ENCODE assay signal across 11 cellular contexts in the genomic region with DNA sequence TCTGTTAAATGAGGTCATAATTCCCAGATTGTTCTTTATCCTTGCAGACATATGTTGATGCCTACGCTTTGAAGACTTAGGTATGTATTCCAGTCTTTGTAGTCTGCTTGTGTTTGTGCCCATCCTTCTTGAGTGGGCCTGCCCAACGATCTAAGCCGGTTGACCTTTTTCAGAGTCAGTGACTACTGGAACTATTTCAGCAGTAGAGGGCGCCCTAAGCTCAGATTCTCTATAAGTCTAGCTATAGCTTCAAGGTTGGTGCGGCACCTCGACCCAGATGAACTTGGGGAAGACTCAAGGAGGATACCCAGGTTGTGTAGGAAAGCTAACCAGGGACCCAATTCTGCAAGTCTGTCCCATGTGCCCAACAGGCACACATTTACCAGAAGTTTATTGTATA.
DNase-seq lines count a peak whose midpoint lies in the region; ATAC-seq, FAIRE-seq and TF ChIP-seq lines count a peak whose summit lies in the region.
"Had no signal": no experiment of that assay in that cellular context is flagged by ENCODE, and none has a peak within 500 bp of the region (broad histone marks: within the 10 kb centered on the region; RNA-seq: fewer than 3 reads in every experiment).

No MANE protein-coding gene starts in this region.

- no peak overlapping the region for H3T11ph ChIP-seq in H9 (ENCODE audit: low read length)

- no peak for ATAC-seq in Panc1
- ATAC-seq in CD8-positive, alpha-beta T cell: no peak
- ATAC-seq: activated CD4-positive, CD25-positive, alpha-beta regulatory T cell treated with anti-CD3 and anti-CD28 coated beads, Interleukin-2, amount 50 U/mL, for 24 hours had no signal

- no peak overlapping the region for H3K14ac ChIP-seq in H9 (ENCODE audit: insufficient read depth, low read length)

- H3K27ac ChIP-seq in H9 (ENCODE audit: insufficient read length, low read depth, low read length) (no peak overlapping the region), Panc1 (ENCODE audit: low read length) (no peak overlapping the region)
- no peak overlapping the region for H3K27ac ChIP-seq in CD8-positive, alpha-beta T cell (ENCODE audit: low read depth, low read length)

- no peak overlapping the region for H3K4me3 Mint-ChIP-seq in H9
- no peak overlapping the region for H3K4me3 Mint-ChIP-seq in CD8-positive, alpha-beta T cell
- H3K4me3 Mint-ChIP-seq: brain; stimulated activated naive CD8-positive, alpha-beta T cell treated with anti-CD3 and anti-CD28 coated beads, Interleukin-15, Interleukin-2, amounts not matched to agents 100 ng/mL and 50 ng/mL, for 24 hours had no signal

- no peak overlapping the region for H2BK15ac ChIP-seq in H9 (ENCODE audit: low read depth, low read length)

- H3K79me1 ChIP-seq in H9 (ENCODE audit: insufficient read depth, low read depth, low read length, poor library complexity, severe bottlenecking): no peaks in the 10 kb centered on the region

- intact Hi-C loops in Panc1 (cut with micrococcal nuclease; ENCODE audit: unreplicated experiment): loop anchor here (10.0 kb wide), 1 partner anchor 158 kb away; no protein-coding TSS in a partner anchor
- intact Hi-C loops in cardiac septum (cut with DNase I): no loop called here
- intact Hi-C loops in CD8-positive, alpha-beta T cell (cut with DNase I, micrococcal nuclease): no loop called here

- no peak overlapping the region for H2BK5ac ChIP-seq in H9 (ENCODE audit: insufficient read length, low read length)

- no peak overlapping the region for H3K4me3 ChIP-seq in Panc1 (ENCODE audit: low read depth in 2 of 2, low read length in 2 of 2)
- no peak overlapping the region for H3K4me3 ChIP-seq in CD8-positive, alpha-beta T cell (ENCODE audit: low read depth, low read length)

- H4K5ac ChIP-seq in H9 (ENCODE audit: insufficient read length, low read depth, low read length): no peak overlapping the region

- H3K23me2 ChIP-seq in H9 (ENCODE audit: insufficient read length, low read depth, low read length, poor library complexity, severe bottlenecking): no peaks in the 10 kb centered on the region

- in situ Hi-C loops in Panc1 (cut with HindIII; ENCODE audit: low pct_unique_long_range_greater_than_20kb, low sequenced_read_pairs): no loop called here

- no peak overlapping the region for H4K8ac ChIP-seq in H9 (replicated peaks; ENCODE audit: insufficient read length, low read depth, low read length)

- DNase-seq in D721Med (ENCODE audit: insufficient read length, low spot score) (no peak), H9 (peak; percentile 76), Panc1 (ENCODE audit: low read depth, low spot score) (no peak), islet precursor cell (peak; percentile 72), cardiac septum (ENCODE audit: low spot score) (no peak), SK-N-DZ (ENCODE audit: low spot score) (no peak)
- DNase-seq in CD8-positive, alpha-beta T cell: no peak
- DNase-seq: NCI-H187 had no signal

- peaks cover 2% of the 10 kb centered on the region; the same call in 1 of the 2 replicates for H3K27me3 Mint-ChIP-seq in H9 (ENCODE audit: low read depth)
- no peaks in the 10 kb centered on the region for H3K27me3 Mint-ChIP-seq in CD8-positive, alpha-beta T cell (ENCODE audit: low read depth)

- no peak for FAIRE-seq in D721Med (lab: Jason Lieb, UNC)

- H2BK12ac ChIP-seq in H9 (ENCODE audit: insufficient read length, low read depth, low read length): no peak overlapping the region

- peaks cover 0 to 6% (median 2%) of the 10 kb centered on the region in 3 experiments; a peak in 4 of 7 replicates for H3K36me3 Mint-ChIP-seq in H9 (ENCODE audit: insufficient read depth in 1 of 3, low read depth in 3 of 3)
- no peaks in the 10 kb centered on the region for H3K36me3 Mint-ChIP-seq in CD8-positive, alpha-beta T cell
- H3K36me3 Mint-ChIP-seq: brain had no signal

- TF ChIP-seq CTCF in D721Med (IDR thresholded peaks at IDR 0.05; ENCODE audit: insufficient read depth, missing control alignments): peak; percentile 33
- TF ChIP-seq CTCF in H9 (conservative IDR thresholded peaks at IDR 0.05): peak; percentile 82
- TF ChIP-seq CTCF in Panc1 (IDR thresholded peaks at IDR 0.05): peak; percentile 39
- no peak for TF ChIP-seq CTCF in CD8-positive, alpha-beta T cell (IDR thresholded peaks at IDR 0.05)

- H2AFZ ChIP-seq in H9 (ENCODE audit: low read length): no peak overlapping the region

- H2BK120ac ChIP-seq in H9 (ENCODE audit: low read depth, low read length, poor library complexity, severe bottlenecking): no peak overlapping the region

- no peak overlapping the region for H4K91ac ChIP-seq in H9 (ENCODE audit: insufficient read length, low read depth, low read length)

- no peak overlapping the region for H3K9ac ChIP-seq in H9 (ENCODE audit: extremely low read depth, insufficient read length, low read length)

- POLR2A ChIA-PET in Panc1 (lab: Charles Lee): no interaction called here
- POLR2A ChIA-PET in CD8-positive, alpha-beta T cell (lab: Charles Lee): no interaction called here

- H3K4me1 ChIP-seq in H9 (ENCODE audit: insufficient read depth, low read length) (no peaks in the 10 kb centered on the region; the same call in 1 of the 2 replicates), Panc1 (ENCODE audit: control insufficient read depth, insufficient read depth, low read length) (no peaks in the 10 kb centered on the region)
- H3K4me1 ChIP-seq in CD8-positive, alpha-beta T cell (ENCODE audit: insufficient read depth, low read length): no peaks in the 10 kb centered on the region

- H3K9me3 Mint-ChIP-seq in H9: peaks cover 8 to 13% of the 10 kb centered on the region in 2 experiments; a peak in 4 of 5 replicates
- peaks cover 20% of the 10 kb centered on the region for H3K9me3 Mint-ChIP-seq in CD8-positive, alpha-beta T cell

- CTCF ChIA-PET in Panc1 (lab: Charles Lee): no interaction called here
- CTCF ChIA-PET in CD8-positive, alpha-beta T cell (lab: Charles Lee): no interaction called here

- H3K9me3 ChIP-seq in H9 (ENCODE audit: control insufficient read depth, low read depth, low read length) (no peaks in the 10 kb centered on the region), Panc1 (ENCODE audit: control insufficient read depth, insufficient read depth, low read depth, low read length) (peaks cover 13% of the 10 kb centered on the region)
- H3K9me3 ChIP-seq in CD8-positive, alpha-beta T cell (ENCODE audit: low read length): peaks cover 9% of the 10 kb centered on the region

- H3K27ac Mint-ChIP-seq in H9: no peak overlapping the region
- H3K27ac Mint-ChIP-seq in CD8-positive, alpha-beta T cell: no peak overlapping the region
- H3K27ac Mint-ChIP-seq: brain; stimulated activated naive CD8-positive, alpha-beta T cell treated with anti-CD3 and anti-CD28 coated beads, Interleukin-15, Interleukin-2, amounts not matched to agents 100 ng/mL and 50 ng/mL, for 24 hours had no signal

- no peak overlapping the region for H3K18ac ChIP-seq in H9 (ENCODE audit: insufficient read length, low read depth, low read length)

- no peak overlapping the region for H3K23ac ChIP-seq in H9 (ENCODE audit: insufficient read length, low read depth, low read length)

- no peak overlapping the region for H3K4ac ChIP-seq in H9 (ENCODE audit: low read depth, low read length)

- H3K4me2 ChIP-seq in H9 (ENCODE audit: insufficient read depth, insufficient read length, low read length): no peak overlapping the region

- H2AK5ac ChIP-seq in H9 (ENCODE audit: insufficient read length, low read length): no peak overlapping the region

- H3K79me2 ChIP-seq in H9 (ENCODE audit: insufficient read depth, low read length): no peaks in the 10 kb centered on the region

- peaks cover 16 to 18% of the 10 kb centered on the region in 2 experiments for H3K4me1 Mint-ChIP-seq in H9
- H3K4me1 Mint-ChIP-seq in CD8-positive, alpha-beta T cell (ENCODE audit: low read depth): no peaks in the 10 kb centered on the region

- H3K36me3 ChIP-seq in Panc1 (ENCODE audit: control insufficient read depth, insufficient read depth, low read length): no peaks in the 10 kb centered on the region
- H3K36me3 ChIP-seq in CD8-positive, alpha-beta T cell (ENCODE audit: insufficient read depth, low read length): no peaks in the 10 kb centered on the region

- no peaks in the 10 kb centered on the region for H4K20me1 ChIP-seq in H9 (ENCODE audit: control insufficient read depth, insufficient read depth, insufficient read length)

- H3K27me3 ChIP-seq in H9 (ENCODE audit: insufficient read depth, low read length) (no peaks in the 10 kb centered on the region), Panc1 (ENCODE audit: control insufficient read depth, insufficient read depth, low read length) (no peaks in the 10 kb centered on the region; the same call in 1 of the 2 replicates)
- no peaks in the 10 kb centered on the region for H3K27me3 ChIP-seq in CD8-positive, alpha-beta T cell (ENCODE audit: insufficient read depth, low read length)

- no peak overlapping the region for H2BK20ac ChIP-seq in H9 (ENCODE audit: low read depth, low read length, poor library complexity, severe bottlenecking)

- no TSS peak for BruUV-seq in Panc1 (replicated peaks; lab: Mats Ljungman, UMichigan)

- WGBS in H9 (ENCODE audit: extremely low coverage, insufficient read length, low lambda C conversion rate): no CpG with 5 or more reads among the region's 6 CpGs

- H3K56ac ChIP-seq in H9 (ENCODE audit: insufficient read length, low read depth, low read length): no peak overlapping the region

Comparison
In these comparisons a context has a peak if more than half of its experiments do, and no peak if none do; other contexts are left out.
1. DNase-seq: peak in H9 (single experiment) and islet precursor cell (single experiment); none in D721Med (single experiment), Panc1 (single experiment), cardiac septum (single experiment), CD8-positive, alpha-beta T cell (0 of 7) and SK-N-DZ (single experiment).